Comparison of ENCODE assay signal across 22 cellular contexts in the genomic region with DNA sequence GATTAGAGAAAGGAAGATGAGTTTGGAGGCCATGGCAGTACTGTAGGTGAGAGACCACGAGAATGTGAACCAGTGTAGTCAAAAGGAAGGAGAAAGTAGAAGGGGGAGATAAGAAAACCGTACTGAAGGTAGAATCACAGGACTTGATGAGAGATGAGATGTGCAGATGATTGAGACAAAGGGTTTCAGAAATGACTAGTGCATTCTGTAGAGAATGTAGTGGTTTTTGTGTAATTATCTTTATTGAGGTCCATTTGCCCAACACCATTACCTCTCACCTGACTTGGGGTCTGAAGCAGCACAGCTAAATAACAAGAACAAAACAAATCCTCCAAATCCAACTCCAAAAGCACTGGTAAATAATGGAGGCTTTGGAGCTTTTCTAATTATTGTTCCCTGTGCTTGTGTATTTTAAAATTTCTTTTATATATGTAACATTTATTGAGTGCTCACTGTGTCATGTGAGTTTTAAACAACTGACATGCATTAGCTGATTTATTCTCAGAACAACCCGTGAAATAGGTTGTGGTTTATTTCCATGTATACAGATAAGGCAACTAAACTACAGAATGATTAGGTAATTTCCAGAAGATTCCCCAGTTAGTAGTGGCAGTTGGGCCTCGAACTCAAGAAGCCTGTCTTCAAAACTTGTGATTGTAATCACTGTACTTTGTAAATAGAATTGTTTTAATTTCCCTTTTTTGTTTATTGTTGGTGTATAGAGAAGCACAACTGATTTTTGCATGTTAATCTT.
DNase-seq lines count a peak whose midpoint lies in the region; ATAC-seq and TF ChIP-seq lines count a peak whose summit lies in the region.
"Had no signal": no experiment of that assay in that cellular context is flagged by ENCODE, and none has a peak within 500 bp of the region (broad histone marks: within the 10 kb centered on the region; RNA-seq: fewer than 3 reads in every experiment).

No MANE protein-coding gene starts in this region.

- no peak overlapping the region for H3K4me3 Mint-ChIP-seq in activated CD4-positive, alpha-beta T cell treated with anti-CD3 and anti-CD28 coated beads, Interleukin-2, amount 10 ng/mL, durations not matched to agents 24 days and 14 days
- no peak overlapping the region for H3K4me3 Mint-ChIP-seq in activated CD4-positive, alpha-beta T cell treated with anti-CD3 and anti-CD28 coated beads for 36 hours
- no peak overlapping the region for H3K4me3 Mint-ChIP-seq in T-helper 2 cell treated with Interferon-gamma antibody and Interleukin-4, amounts not matched to agents 5 μg/mL and 100 μg/mL, for 36 hours
- H3K4me3 Mint-ChIP-seq in WTC11, result no peak overlapping the region
- H3K4me3 Mint-ChIP-seq: CD4-positive, alpha-beta T cell had no signal

- H3K27me3 Mint-ChIP-seq in activated CD4-positive, alpha-beta T cell treated with anti-CD3 and anti-CD28 coated beads, Interleukin-2, amount 10 ng/mL, durations not matched to agents 24 days and 14 days, result no peaks in the 10 kb centered on the region
- no peaks in the 10 kb centered on the region for H3K27me3 Mint-ChIP-seq in activated CD4-positive, alpha-beta T cell treated with anti-CD3 and anti-CD28 coated beads for 36 hours
- H3K27me3 Mint-ChIP-seq in T-helper 2 cell treated with Interferon-gamma antibody and Interleukin-4, amounts not matched to agents 5 μg/mL and 100 μg/mL, for 36 hours (ENCODE audit: low read depth), result no peaks in the 10 kb centered on the region
- no peaks in the 10 kb centered on the region for H3K27me3 Mint-ChIP-seq in WTC11 (ENCODE audit: low read depth)
- H3K27me3 Mint-ChIP-seq: CD4-positive, alpha-beta T cell had no signal

- intact Hi-C loops in activated CD4-positive, alpha-beta T cell treated with anti-CD3 and anti-CD28 coated beads, Interleukin-2, amount 10 ng/mL, durations not matched to agents 24 days and 14 days (cut with micrococcal nuclease), result no loop called here
- intact Hi-C loops in activated CD4-positive, alpha-beta T cell treated with anti-CD3 and anti-CD28 coated beads for 36 hours (cut with DNase I, micrococcal nuclease), result loop anchor here in 1 of 2 experiments (1.0 kb wide), 1 partner anchor 28 kb away; no protein-coding TSS in a partner anchor

- no peak for ATAC-seq in activated CD4-positive, alpha-beta T cell treated with anti-CD3 and anti-CD28 coated beads for 36 hours
- no peak for ATAC-seq in WTC11

- peaks cover 19% of the 10 kb centered on the region for H3K9me3 Mint-ChIP-seq in activated CD4-positive, alpha-beta T cell treated with anti-CD3 and anti-CD28 coated beads, Interleukin-2, amount 10 ng/mL, durations not matched to agents 24 days and 14 days
- peaks cover 13% of the 10 kb centered on the region for H3K9me3 Mint-ChIP-seq in activated CD4-positive, alpha-beta T cell treated with anti-CD3 and anti-CD28 coated beads for 36 hours (ENCODE audit: low read depth)
- peaks cover 29% of the 10 kb centered on the region for H3K9me3 Mint-ChIP-seq in T-helper 2 cell treated with Interferon-gamma antibody and Interleukin-4, amounts not matched to agents 5 μg/mL and 100 μg/mL, for 36 hours
- H3K9me3 Mint-ChIP-seq in WTC11, result peaks cover 12% of the 10 kb centered on the region

- POLR2A ChIA-PET in activated CD4-positive, alpha-beta T cell treated with anti-CD3 and anti-CD28 coated beads for 36 hours (lab: Charles Lee), result no interaction called here
- POLR2A ChIA-PET in WTC11 (lab: Charles Lee), result interaction anchor here (0.6 kb wide), 1 partner anchor 297 kb away, joined by 3 read pairs; no protein-coding TSS in a partner anchor

- H3K4me3 ChIP-seq in GM12865 (ENCODE audit: low read depth, low read length) (no peak overlapping the region), fibroblast of villous mesenchyme (ENCODE audit: low read depth, low read length) (no peak overlapping the region)
- H3K4me3 ChIP-seq: BLaER1, SJCRH30 had no signal

- no peak for DNase-seq in activated CD4-positive, alpha-beta T cell treated with anti-CD3 and anti-CD28 coated beads, Interleukin-2, amount 10 ng/mL, durations not matched to agents 24 days and 14 days
- DNase-seq in activated CD4-positive, alpha-beta T cell treated with anti-CD3 and anti-CD28 coated beads for 36 hours, result no peak
- DNase-seq in GM12865 (ENCODE audit: low read depth), result peak; percentile 16
- DNase-seq in T-helper 2 cell treated with Interferon-gamma antibody and Interleukin-4, amounts not matched to agents 5 μg/mL and 100 μg/mL, for 36 hours (ENCODE audit: low spot score), result no peak
- DNase-seq in fibroblast of villous mesenchyme (ENCODE audit: low read depth), result peak; percentile 42
- no peak for DNase-seq in NCI-H526 (lab: John Stamatoyannopoulos, UW)
- no peak for DNase-seq in activated CD8-positive, alpha-beta memory T cell treated with anti-CD3 and anti-CD28 coated beads, Interleukin-2, amount 50 U/mL, for 4 hours
- no peak for DNase-seq in WTC11 (ENCODE audit: low spot score)
- DNase-seq: ACHN; Caco-2; CD4-positive, alpha-beta T cell; DMS 273 treated with DMSO at 0.1 percent for 48 hours; DMS79 treated with DMSO at 0.1 percent for 48 hours; GOT3; HCEC 1CT; NCI-H1105; NCI-H2029 treated with DMSO at 0.1 percent for 48 hours; NCI-H345; NCI-H524; NCI-H82; SJCRH30 had no signal

- H3K27ac Mint-ChIP-seq in activated CD4-positive, alpha-beta T cell treated with anti-CD3 and anti-CD28 coated beads, Interleukin-2, amount 10 ng/mL, durations not matched to agents 24 days and 14 days, result peak overlapping the region; percentile 13
- no peak overlapping the region for H3K27ac Mint-ChIP-seq in activated CD4-positive, alpha-beta T cell treated with anti-CD3 and anti-CD28 coated beads for 36 hours
- peak overlapping the region; percentile 47 for H3K27ac Mint-ChIP-seq in T-helper 2 cell treated with Interferon-gamma antibody and Interleukin-4, amounts not matched to agents 5 μg/mL and 100 μg/mL, for 36 hours
- H3K27ac Mint-ChIP-seq in WTC11, result no peak overlapping the region
- H3K27ac Mint-ChIP-seq: CD4-positive, alpha-beta T cell had no signal

- H3K4me1 Mint-ChIP-seq in activated CD4-positive, alpha-beta T cell treated with anti-CD3 and anti-CD28 coated beads, Interleukin-2, amount 10 ng/mL, durations not matched to agents 24 days and 14 days, result peaks cover 5% of the 10 kb centered on the region
- H3K4me1 Mint-ChIP-seq in activated CD4-positive, alpha-beta T cell treated with anti-CD3 and anti-CD28 coated beads for 36 hours, result peaks cover 24% of the 10 kb centered on the region
- H3K4me1 Mint-ChIP-seq in T-helper 2 cell treated with Interferon-gamma antibody and Interleukin-4, amounts not matched to agents 5 μg/mL and 100 μg/mL, for 36 hours (ENCODE audit: low read depth), result peaks cover 16% of the 10 kb centered on the region
- peaks cover 3% of the 10 kb centered on the region; the same call in 1 of the 2 replicates for H3K4me1 Mint-ChIP-seq in WTC11

- CTCF ChIA-PET in activated CD4-positive, alpha-beta T cell treated with anti-CD3 and anti-CD28 coated beads for 36 hours (lab: Charles Lee), result no interaction called here
- CTCF ChIA-PET in WTC11 (lab: Charles Lee), result no interaction called here

- TF ChIP-seq CTCF in GM12865 (IDR thresholded peaks at IDR 0.05; ENCODE audit: insufficient read depth, low read depth, low read length, missing control alignments) (no peak), fibroblast of villous mesenchyme (IDR thresholded peaks at IDR 0.05; ENCODE audit: insufficient read depth, low read depth, low read length) (no peak), WTC11 (IDR thresholded peaks at IDR 0.05) (no peak)

- no peaks in the 10 kb centered on the region for H3K36me3 Mint-ChIP-seq in activated CD4-positive, alpha-beta T cell treated with anti-CD3 and anti-CD28 coated beads, Interleukin-2, amount 10 ng/mL, durations not matched to agents 24 days and 14 days (ENCODE audit: low read depth)
- peaks cover 2% of the 10 kb centered on the region for H3K36me3 Mint-ChIP-seq in activated CD4-positive, alpha-beta T cell treated with anti-CD3 and anti-CD28 coated beads for 36 hours (ENCODE audit: low read depth)
- peaks cover 1% of the 10 kb centered on the region for H3K36me3 Mint-ChIP-seq in T-helper 2 cell treated with Interferon-gamma antibody and Interleukin-4, amounts not matched to agents 5 μg/mL and 100 μg/mL, for 36 hours (ENCODE audit: low read depth)
- H3K36me3 Mint-ChIP-seq in WTC11, result no peaks in the 10 kb centered on the region

TF ChIP-seq in WTC11, 78 proteins besides CTCF, POLR2A, EP300 and RAD21:
- no peak for TF ChIP-seq RELA (CRISPR knock-in tag; IDR thresholded peaks at IDR 0.05; ENCODE audit: borderline replicate concordance)
- TF ChIP-seq ZNF219 (CRISPR knock-in tag; IDR thresholded peaks at IDR 0.05; ENCODE audit: borderline replicate concordance), result no peak
- TF ChIP-seq TEAD1 (CRISPR knock-in tag; IDR thresholded peaks at IDR 0.05), result no peak

Comparison
In these comparisons a context has a peak if more than half of its experiments do, and no peak if none do; other contexts are left out.
1. H3K27ac Mint-ChIP-seq: peak in activated CD4-positive, alpha-beta T cell treated with anti-CD3 and anti-CD28 coated beads, Interleukin-2, amount 10 ng/mL, durations not matched to agents 24 days and 14 days (single experiment) and T-helper 2 cell treated with Interferon-gamma antibody and Interleukin-4, amounts not matched to agents 5 μg/mL and 100 μg/mL, for 36 hours (single experiment); none in activated CD4-positive, alpha-beta T cell treated with anti-CD3 and anti-CD28 coated beads for 36 hours (single experiment) and WTC11 (single experiment).
2. DNase-seq: peak in GM12865 (single experiment) and fibroblast of villous mesenchyme (single experiment); none in activated CD4-positive, alpha-beta T cell treated with anti-CD3 and anti-CD28 coated beads, Interleukin-2, amount 10 ng/mL, durations not matched to agents 24 days and 14 days (single experiment), activated CD4-positive, alpha-beta T cell treated with anti-CD3 and anti-CD28 coated beads for 36 hours (single experiment), T-helper 2 cell treated with Interferon-gamma antibody and Interleukin-4, amounts not matched to agents 5 μg/mL and 100 μg/mL, for 36 hours (single experiment), NCI-H526 (0 of 2), activated CD8-positive, alpha-beta memory T cell treated with anti-CD3 and anti-CD28 coated beads, Interleukin-2, amount 50 U/mL, for 4 hours (single experiment) and WTC11 (single experiment).